18 cellular contexts compared by ENCODE assay signal in genomic region chr9:34686231-34686630, GRCh38. TPM values are rescaled to one million over a fixed set of nuclear protein-coding genes. Genes with fewer than 3 reads are reported as not detected.
DNase-seq lines count a peak whose midpoint lies in the region; TF ChIP-seq lines count a peak whose summit lies in the region.
"Had no signal": no experiment of that assay in that cellular context is flagged by ENCODE, and none has a peak within 500 bp of the region (broad histone marks: within the 10 kb centered on the region; RNA-seq: fewer than 3 reads in every experiment).

No MANE protein-coding gene starts in this region.

- H4K20me1 ChIP-seq in GM23248 (ENCODE audit: insufficient read depth): no peaks in the 10 kb centered on the region

- no peaks in the 10 kb centered on the region for H3K79me2 ChIP-seq in GM23248 (ENCODE audit: insufficient read depth)

- peaks cover 12% of the 10 kb centered on the region; the same call in 1 of the 2 replicates for H3F3A ChIP-seq in GM23248 (ENCODE audit: insufficient read depth)

- H3K9ac ChIP-seq in GM23248: no peak overlapping the region
- H3K9ac ChIP-seq: KMS-11 had no signal

- H2AFZ ChIP-seq in GM23248: no peak overlapping the region

- no peak for TF ChIP-seq EP300 in suprapubic skin (IDR thresholded peaks at IDR 0.05)

- WGBS in GM23248 (ENCODE audit: low coverage in 1 of 2, low lambda C conversion rate in 2 of 2, missing lambda C conversion rate in 2 of 2), 2 experiments: 12 to 14% methylated on average over 5 of the region's 5 CpGs
- 71% methylated on average over 5 of the region's 5 CpGs for WGBS in suprapubic skin

- H3K27me3 ChIP-seq in GM23248 (replicated peaks; ENCODE audit: insufficient read depth) (no peaks in the 10 kb centered on the region), suprapubic skin (no peaks in the 10 kb centered on the region), H7 (ENCODE audit: control insufficient read depth, insufficient read depth, low read length) (no peaks in the 10 kb centered on the region)
- H3K27me3 ChIP-seq: BE2C had no signal

- no peak for TF ChIP-seq POLR2A in suprapubic skin (IDR thresholded peaks at IDR 0.05)

- DNase-seq in GM23248 (peak; percentile 44), fibroblast of the aortic adventitia (ENCODE audit: low read depth) (peak; percentile 83), myocyte (ENCODE audit: low read depth) (peak; percentile 13), suprapubic skin (ENCODE audit: low spot score in 2 of 2) (no peak), H7 (no peak), NCI-H2171 (lab: John Stamatoyannopoulos, UW) (no peak), RKO (ENCODE audit: low spot score) (no peak)
- DNase-seq: BE2C; CD8-positive, alpha-beta T cell; MM.1S; NCI-H1105 treated with DMSO at 0.1 percent for 48 hours; NCI-H187 treated with DMSO at 0.1 percent for 48 hours; NCI-H2171 treated with DMSO at 0.1 percent for 48 hours; NCI-H774 had no signal

- H3K4me1 ChIP-seq in GM23248 (ENCODE audit: insufficient read depth): peaks cover 17% of the 10 kb centered on the region
- peaks cover 14% of the 10 kb centered on the region for H3K4me1 ChIP-seq in suprapubic skin
- H3K4me1 ChIP-seq: BE2C had no signal

- H3K27ac ChIP-seq in GM23248 (peak overlapping the region; percentile 46), suprapubic skin (peak overlapping the region; percentile 73)
- H3K27ac ChIP-seq: KMS-11 had no signal

- H3K4me2 ChIP-seq in GM23248 (ENCODE audit: unreplicated experiment): no peak overlapping the region
- H3K4me2 ChIP-seq: KMS-11 had no signal

- TF ChIP-seq CTCF in fibroblast of the aortic adventitia (IDR thresholded peaks at IDR 0.05; ENCODE audit: insufficient read depth, low read length) (no peak), suprapubic skin (IDR thresholded peaks at IDR 0.05) (no peak)

- in situ Hi-C loops in GM23248 (cut with MboI): no loop called here

- H3K9me3 ChIP-seq in GM23248 (ENCODE audit: low read depth) (no peaks in the 10 kb centered on the region), suprapubic skin (no peaks in the 10 kb centered on the region)
- H3K9me3 ChIP-seq: BE2C had no signal

- no peaks in the 10 kb centered on the region for H3K36me3 ChIP-seq in GM23248 (ENCODE audit: low read depth)
- no peaks in the 10 kb centered on the region for H3K36me3 ChIP-seq in suprapubic skin
- no peaks in the 10 kb centered on the region for H3K36me3 ChIP-seq in H7 (replicated peaks; ENCODE audit: control insufficient read depth, insufficient read depth, low read length)
- H3K36me3 ChIP-seq: BE2C had no signal

- no peaks in the 10 kb centered on the region for H3K9me2 ChIP-seq in GM23248 (ENCODE audit: insufficient read depth)

- H3K4me3 ChIP-seq in GM23248: no peak overlapping the region
- H3K4me3 ChIP-seq in fibroblast of the aortic adventitia (ENCODE audit: low read depth, low read length): no peak overlapping the region
- H3K4me3 ChIP-seq in suprapubic skin: no peak overlapping the region
- no peak overlapping the region for H3K4me3 ChIP-seq in H7 (ENCODE audit: insufficient read depth, low read depth, low read length)

RNA-seq across cellular contexts. Expression of gene CCL19, which starts 4.8 kb away (rescaled TPM):
- total RNA-seq in GM23248 (2014; rRNA removed; shearing (Covaris generic)): not detected in 2 replicates
- not detected in 2 replicates for polyA plus RNA-seq in GM23248 (2016; fragmentation: Nextera tagmentation; extraction: Ambion mirVana)
- total RNA-seq in fibroblast of the aortic adventitia (ENCODE audit: low replicate concordance) (not detected in 2 replicates), myocyte (not detected in 2 replicates), suprapubic skin (1 to 10 TPM; 1.3 to 5.4 (median 3.3) TPM)
- not detected for polyA plus RNA-seq in myocyte (2012)
- not detected in 2 replicates for total RNA-seq in H7 (2014; rRNA removed; shearing (Covaris generic))
- total RNA-seq: CD8-positive, alpha-beta T cell; Daoy; H4; NCI-H460 had no signal

RNA-seq across cellular contexts. Expression of gene CCL21, which starts 23.7 kb away (rescaled TPM):
- not detected in 2 replicates for total RNA-seq in GM23248 (2014; rRNA removed; shearing (Covaris generic))
- polyA plus RNA-seq in GM23248 (2016; fragmentation: Nextera tagmentation; extraction: Ambion mirVana): not detected in 2 replicates
- total RNA-seq in fibroblast of the aortic adventitia (ENCODE audit: low replicate concordance): not detected in 2 replicates
- total RNA-seq in myocyte: not detected in 2 replicates
- not detected for polyA plus RNA-seq in myocyte (2012)
- 1 to 10 TPM in 3 of 4 donors, not detected in 1; 5.2 to 6.1 (median 5.6) TPM for total RNA-seq in suprapubic skin
- total RNA-seq in H7 (2014; rRNA removed; shearing (Covaris generic)): not detected in 2 replicates
- total RNA-seq: CD8-positive, alpha-beta T cell; Daoy; H4; NCI-H460 had no signal

RNA-seq across cellular contexts. Expression of gene CCL27, which starts 23.8 kb away (rescaled TPM):
- total RNA-seq in GM23248 (2014; rRNA removed; shearing (Covaris generic)): not detected in 2 replicates
- polyA plus RNA-seq in GM23248 (2016; fragmentation: Nextera tagmentation; extraction: Ambion mirVana): 0.48 and 0.50 TPM in 2 replicates
- total RNA-seq in fibroblast of the aortic adventitia (ENCODE audit: low replicate concordance): not detected in 2 replicates
- not detected in 2 replicates for total RNA-seq in myocyte
- polyA plus RNA-seq in myocyte (2012): 0.38 TPM
- 100 to 1,000 TPM; 169 to 357 (median 233) TPM for total RNA-seq in suprapubic skin
- 0.10 and 0.41 TPM in 2 replicates for total RNA-seq in H7 (2014; rRNA removed; shearing (Covaris generic))
- total RNA-seq: CD8-positive, alpha-beta T cell; Daoy; H4 had no signal

RNA-seq across cellular contexts. Expression of gene IL11RA, which starts 34.2 kb away (rescaled TPM):
- total RNA-seq in GM23248 (2014; rRNA removed; shearing (Covaris generic)): 50.7 and 52.3 TPM in 2 replicates
- polyA plus RNA-seq in GM23248 (2016; fragmentation: Nextera tagmentation; extraction: Ambion mirVana): 44.0 and 44.1 TPM in 2 replicates
- 23.8 and 26.7 TPM in 2 replicates for total RNA-seq in fibroblast of the aortic adventitia (ENCODE audit: low replicate concordance)
- 11.8 and 16.0 TPM in 2 replicates for total RNA-seq in myocyte
- polyA plus RNA-seq in myocyte (2012): 15.5 TPM
- total RNA-seq in suprapubic skin: 100 to 1,000 TPM in 1 of 4 donors, 10 to 100 TPM in 3; 23.4 to 114 (median 39.3) TPM
- 7.3 and 9.8 TPM in 2 replicates for total RNA-seq in H7 (2014; rRNA removed; shearing (Covaris generic))

RNA-seq across cellular contexts. Expression of gene GALT, which starts 39.8 kb away (rescaled TPM):
- total RNA-seq in GM23248 (2014; rRNA removed; shearing (Covaris generic)): 22.4 and 25.5 TPM in 2 replicates
- 28.5 and 29.1 TPM in 2 replicates for polyA plus RNA-seq in GM23248 (2016; fragmentation: Nextera tagmentation; extraction: Ambion mirVana)
- total RNA-seq in fibroblast of the aortic adventitia (ENCODE audit: low replicate concordance) (22.8 and 26.8 TPM in 2 replicates), myocyte (22.9 and 24.0 TPM in 2 replicates), suprapubic skin (100 to 1,000 TPM in 1 of 4 donors, 10 to 100 TPM in 3; 47.6 to 182 (median 77.6) TPM)
- polyA plus RNA-seq in myocyte (2012): 32.7 TPM
- 33.5 and 42.0 TPM in 2 replicates for total RNA-seq in H7 (2014; rRNA removed; shearing (Covaris generic))

Comparison
In these comparisons a context has a peak if more than half of its experiments do, and no peak if none do; other contexts are left out.
1. DNase-seq: peak in GM23248 (single experiment), fibroblast of the aortic adventitia (single experiment) and myocyte (single experiment); none in suprapubic skin (0 of 2), H7 (single experiment), NCI-H2171 (single experiment) and RKO (single experiment).
2. RNA of gene CCL27, which starts 23.8 kb away (total RNA-seq): 169 to 357 TPM in suprapubic skin; not detected in myocyte, 0.10 to 0.41 TPM in H7, not detected in GM23248 and not detected in fibroblast of the aortic adventitia; every median in the first group is over 100 times any median in the second.